In genomic region chr10:5018671-5019277, GRCh38 we compare ENCODE assay signal across 9 cellular contexts. TPM values are rescaled to one million over a fixed set of nuclear protein-coding genes. Genes with fewer than 3 reads are reported as not detected.
DNase-seq lines count a peak whose midpoint lies in the region; ATAC-seq and TF ChIP-seq lines count a peak whose summit lies in the region.
"Not testable (repeated sequence)": the region's sequence is repeated elsewhere in the genome, so short reads cannot be mapped to it uniquely, and the experiment has no call there.
"Had no signal": no experiment of that assay in that cellular context is flagged by ENCODE, and none has a peak within 500 bp of the region (broad histone marks: within the 10 kb centered on the region; RNA-seq: fewer than 3 reads in every experiment).

No MANE protein-coding gene starts in this region.

- not testable (repeated sequence) for H3K27me3 ChIP-seq in body of pancreas, thyroid gland

- not testable (repeated sequence) for H3K27ac ChIP-seq in body of pancreas
- H3K27ac ChIP-seq in thyroid gland, result peak overlapping the region; percentile 80 to 97 (median 86)

- DNase-seq in AG20443 (ENCODE audit: low spot score) (peak; percentile 57), HT1080 (ENCODE audit: low read depth) (peak; percentile 60), RPMI7951 (ENCODE audit: low read depth) (peak; percentile 69), body of pancreas (peak; percentile 35 to 58 (median 51)), fibroblast of gingiva (ENCODE audit: low read depth) (peak; percentile 83), iris pigment epithelial cell (ENCODE audit: low read depth) (peak; percentile 72), non-pigmented ciliary epithelial cell (ENCODE audit: low read depth) (peak; percentile 31), thyroid gland (peak; percentile 56 to 66)

- intact Hi-C loops in body of pancreas (cut with DNase I); thyroid gland (cut with DNase I): not testable (repeated sequence)

- not testable (repeated sequence) for H3K4me3 ChIP-seq in body of pancreas; thyroid gland (replicated peaks in 1 of 3)

- not testable (repeated sequence) for H3K36me3 ChIP-seq in body of pancreas (replicated peaks in 1 of 2; ENCODE audit: insufficient read depth in 1 of 2, low read depth in 2 of 2); thyroid gland

- TF ChIP-seq POLR2A in body of pancreas (IDR thresholded peaks at IDR 0.05); thyroid gland (IDR thresholded peaks at IDR 0.05): not testable (repeated sequence)

- peak; percentile 85 for ATAC-seq in body of pancreas

- peaks cover 17% of the 10 kb centered on the region for H3K4me1 ChIP-seq in body of pancreas
- H3K4me1 ChIP-seq in thyroid gland, result peaks cover 33 to 43% of the 10 kb centered on the region in 2 donors

- H3K9me3 ChIP-seq in body of pancreas, thyroid gland: not testable (repeated sequence)

- WGBS in body of pancreas, 2 donors, result 59 to 61% methylated on average over 2 to 3 of the region's 3 CpGs
- WGBS in thyroid gland, 2 donors, result 81 to 84% methylated on average over 2 to 3 of the region's 3 CpGs

- TF ChIP-seq CTCF in body of pancreas (IDR thresholded peaks at IDR 0.05), result peak in 4 of 7 experiments; percentile 49 to 56 (median 56)
- TF ChIP-seq CTCF in thyroid gland (IDR thresholded peaks at IDR 0.05), result peak in 4 of 6 experiments; percentile 19 to 52 (median 42)

RNA-seq across cellular contexts. Expression of gene AKR1C2, which starts 15.1 kb away (rescaled TPM):
- 1.5 and 2.0 TPM in 2 replicates for total RNA-seq in HT1080 (2014; rRNA removed; shearing (Covaris generic))
- polyA plus RNA-seq in HT1080 (2015; cell fraction: cytosol; rRNA removed), result 0.29 and 0.60 TPM in 2 replicates
- polyA plus RNA-seq in HT1080 (2015; cell fraction: nucleus; rRNA removed), result 0.25 and 0.61 TPM in 2 replicates
- 17.9 and 24.8 TPM in 2 replicates for total RNA-seq in RPMI7951 (2014; rRNA removed; shearing (Covaris generic))
- 1 to 10 TPM; 3.1 to 5.6 TPM for total RNA-seq in body of pancreas
- total RNA-seq in thyroid gland, result 10 to 100 TPM; 48.2 to 59.9 (median 53.9) TPM
- total RNA-seq: activated CD8-positive, alpha-beta memory T cell treated with anti-CD3 and anti-CD28 coated beads, Interleukin-2, amount 10 ng/mL, durations not matched to agents 7 days and 5 days had no signal

RNA-seq across cellular contexts. Expression of gene AKR1C1, which starts 55.6 kb away (rescaled TPM):
- total RNA-seq in HT1080 (2014; rRNA removed; shearing (Covaris generic)), result 3.1 and 3.9 TPM in 2 replicates
- polyA plus RNA-seq in HT1080 (2015; cell fraction: cytosol; rRNA removed), result 1.0 and 1.7 TPM in 2 replicates
- 0.96 and 1.7 TPM in 2 replicates for polyA plus RNA-seq in HT1080 (2015; cell fraction: nucleus; rRNA removed)
- total RNA-seq in RPMI7951 (2014; rRNA removed; shearing (Covaris generic)), result 14.2 and 20.2 TPM in 2 replicates
- total RNA-seq in body of pancreas, result 10 to 100 TPM; 18.9 to 49.4 TPM
- 100 to 1,000 TPM in 3 of 4 donors, 10 to 100 TPM in 1; 73.8 to 132 (median 121) TPM for total RNA-seq in thyroid gland

Comparison
In these comparisons a context has a peak if more than half of its experiments do, and no peak if none do; other contexts are left out.
1. DNase-seq: peak in every context shown above with its lines; median percentile 83 in fibroblast of gingiva; 72 in iris pigment epithelial cell; 69 in RPMI7951; 61 in thyroid gland; 60 in HT1080; 57 in AG20443; 51 in body of pancreas; 31 in non-pigmented ciliary epithelial cell.